9 cellular contexts compared by ENCODE assay signal in genomic region chr5:122723606-122724352, GRCh38. TPM values are rescaled to one million over a fixed set of nuclear protein-coding genes. Genes with fewer than 3 reads are reported as not detected.
DNase-seq lines count a peak whose midpoint lies in the region; ATAC-seq, FAIRE-seq and TF ChIP-seq lines count a peak whose summit lies in the region.
"Had no signal": no experiment of that assay in that cellular context is flagged by ENCODE, and none has a peak within 500 bp of the region (broad histone marks: within the 10 kb centered on the region; RNA-seq: fewer than 3 reads in every experiment).

No MANE protein-coding gene starts in this region.

- DNase-seq in AG20443 (ENCODE audit: low spot score) (peak; percentile 78), bronchial epithelial cell (ENCODE audit: low read depth) (peak; percentile 86), coronary artery (ENCODE audit: low spot score) (no peak), GDM1 (lab: John Stamatoyannopoulos, UW) (no peak), DMS153 treated with DMSO at 0.1 percent for 48 hours (lab: John Stamatoyannopoulos, UW; ENCODE audit: unreplicated experiment) (no peak), HuH-7.5 (ENCODE audit: low spot score) (no peak)
- DNase-seq: activated naive CD8-positive, alpha-beta T cell treated with anti-CD3 and anti-CD28 coated beads, Interleukin-2, amount 10 ng/mL, durations not matched to agents 7 days and 5 days had no signal

- no peaks in the 10 kb centered on the region for H3K36me3 ChIP-seq in bronchial epithelial cell (ENCODE audit: control insufficient read depth, insufficient read depth, low read length)

- H3K27ac ChIP-seq in coronary artery: no peak overlapping the region

- no peaks in the 10 kb centered on the region for H3K27me3 ChIP-seq in bronchial epithelial cell (ENCODE audit: control insufficient read depth, insufficient read depth, low read length)

- peak; percentile 86 for FAIRE-seq in bronchial epithelial cell (lab: Jason Lieb, UNC)

- peak; percentile 83 for ATAC-seq in GM19328 (IDR thresholded peaks at IDR 0.05; ENCODE audit: unreplicated experiment)
- peak; percentile 93 for ATAC-seq in HG03108 (IDR thresholded peaks at IDR 0.05; ENCODE audit: unreplicated experiment)

- H3K4me3 ChIP-seq in bronchial epithelial cell (ENCODE audit: low read depth, low read length): no peak overlapping the region
- H3K4me3 ChIP-seq in coronary artery: no peak overlapping the region

- TF ChIP-seq CTCF in bronchial epithelial cell (IDR thresholded peaks at IDR 0.05; ENCODE audit: insufficient read depth, low read length, severe bottlenecking) (no peak), coronary artery (IDR thresholded peaks at IDR 0.05) (no peak)

RNA-seq across cellular contexts. Expression of gene SNX2, which starts 51.1 kb away (rescaled TPM):
- 48.4 and 62.7 TPM in 2 replicates for total RNA-seq in bronchial epithelial cell

Comparison
In these comparisons a context has a peak if more than half of its experiments do, and no peak if none do; other contexts are left out.
1. DNase-seq: peak in AG20443 (single experiment) and bronchial epithelial cell (single experiment); none in coronary artery (single experiment), GDM1 (single experiment), DMS153 treated with DMSO at 0.1 percent for 48 hours (single experiment) and HuH-7.5 (single experiment).